ENCODE assay signal across 8 cellular contexts in the genomic region with DNA sequence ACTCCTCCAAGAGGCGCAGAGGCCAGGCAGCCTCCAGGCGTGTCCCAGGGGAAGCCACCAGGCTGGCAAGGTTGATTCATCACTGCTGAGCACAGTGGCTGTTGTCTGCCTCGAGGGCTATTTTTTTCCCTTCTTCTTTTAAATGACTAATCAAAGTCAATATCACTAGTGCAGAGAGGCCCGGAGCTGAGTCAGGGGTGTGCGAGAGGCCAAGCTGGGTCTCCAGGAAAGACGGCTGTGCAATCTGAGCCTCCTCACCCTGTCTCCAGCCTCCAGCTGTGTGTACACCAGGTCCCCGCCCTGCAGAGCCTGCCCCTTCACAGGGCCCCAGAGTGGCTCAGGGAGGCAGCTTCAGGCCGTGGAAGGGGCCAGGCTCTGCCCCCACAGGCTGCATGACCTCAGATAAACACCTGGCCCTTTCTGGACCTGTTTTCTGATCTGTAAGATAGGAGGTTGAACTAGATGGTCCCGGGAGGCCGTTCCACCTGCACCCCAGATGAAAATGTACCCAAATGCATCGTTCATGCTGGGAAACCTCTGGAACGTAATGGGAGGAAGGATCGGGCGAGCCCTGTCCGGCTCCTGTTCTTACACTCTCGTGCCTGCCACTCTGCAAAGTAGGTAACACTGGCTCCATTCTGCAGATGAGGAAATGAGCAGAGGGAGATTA. TPM values are rescaled to one million over a fixed set of nuclear protein-coding genes. Genes with fewer than 3 reads are reported as not detected.
DNase-seq lines count a peak whose midpoint lies in the region; ATAC-seq and TF ChIP-seq lines count a peak whose summit lies in the region.

No MANE protein-coding gene starts in this region.

- H3K36me3 Mint-ChIP-seq in T-cell, result no peaks in the 10 kb centered on the region

- peaks cover 24% of the 10 kb centered on the region for H3K4me1 ChIP-seq in upper lobe of right lung

- peaks cover 26 to 38% (median 30%) of the 10 kb centered on the region in 3 donors for H3K4me1 Mint-ChIP-seq in T-cell

- peaks cover 2 to 5% of the 10 kb centered on the region in 2 donors for H3K27me3 Mint-ChIP-seq in T-cell

- H3K4me3 Mint-ChIP-seq in T-cell, result no peak overlapping the region

- H3K9me3 ChIP-seq in WERI-Rb-1 (ENCODE audit: severe bottlenecking), result no peaks in the 10 kb centered on the region
- no peaks in the 10 kb centered on the region for H3K9me3 ChIP-seq in upper lobe of right lung

- intact Hi-C loops in upper lobe of right lung (cut with DNase I), result no loop called here

- no peaks in the 10 kb centered on the region for H3K9me3 Mint-ChIP-seq in T-cell

- POLR2A ChIA-PET in T-cell (lab: Charles Lee), result interaction anchor here in 1 of 2 donors (0.6 kb wide), 1 partner anchor 13 kb away, joined by 6 read pairs; no protein-coding TSS in a partner anchor

- H3K4me3 ChIP-seq in WERI-Rb-1 (ENCODE audit: low read depth, low read length) (no peak overlapping the region), foreskin fibroblast (ENCODE audit: low read depth in 1 of 2, low read length in 2 of 2) (no peak overlapping the region), upper lobe of right lung (no peak overlapping the region)

- H3K27me3 ChIP-seq in WERI-Rb-1 (ENCODE audit: insufficient read depth, low read depth, severe bottlenecking) (no peaks in the 10 kb centered on the region), upper lobe of right lung (no peaks in the 10 kb centered on the region)

- H3K36me3 ChIP-seq in WERI-Rb-1 (peaks cover 17% of the 10 kb centered on the region), upper lobe of right lung (no peaks in the 10 kb centered on the region)

- TF ChIP-seq CTCF in GM13977 (IDR thresholded peaks at IDR 0.05; ENCODE audit: extremely low read depth, insufficient read depth, missing control alignments) (no peak), WERI-Rb-1 (IDR thresholded peaks at IDR 0.05; ENCODE audit: low read depth, low read length) (no peak), foreskin fibroblast (IDR thresholded peaks at IDR 0.05; ENCODE audit: low read depth, low read length) (no peak), upper lobe of right lung (IDR thresholded peaks at IDR 0.05) (no peak)

- DNase-seq in GM13977 (ENCODE audit: low spot score) (peak; percentile 39), NCI-H1417 treated with DMSO at 0.1 percent for 48 hours (lab: John Stamatoyannopoulos, UW) (peak; percentile 59), WERI-Rb-1 (peak; percentile 56), foreskin fibroblast (peak; percentile 99), T-cell (no peak), cerebellar nuclear complex (lab: John Stamatoyannopoulos, UW) (no peak), upper lobe of right lung (no peak)
- peak; percentile 40 for DNase-seq in stimulated activated CD8-positive, alpha-beta memory T cell treated with anti-CD3 and anti-CD28 coated beads, Interleukin-4, amount 100 ng/mL, for 24 hours (ENCODE audit: low read depth)

- H3K27ac ChIP-seq in WERI-Rb-1, result peak overlapping the region; percentile 77
- no peak overlapping the region for H3K27ac ChIP-seq in upper lobe of right lung

- in situ Hi-C loops in GM13977 (cut with MboI; ENCODE audit: low pct_unique_long_range_greater_than_20kb, low sequenced_read_pairs, unreplicated experiment), result no loop called here

- no peak for ATAC-seq in T-cell (replicated peaks in 1 of 4)
- ATAC-seq in upper lobe of right lung, result no peak

- no peak overlapping the region for H3K27ac Mint-ChIP-seq in T-cell

- CTCF ChIA-PET in T-cell (lab: Charles Lee), result interaction anchor here in 1 of 2 donors (0.5 to 0.6 kb wide), 2 partner anchors 8 to 272 kb away, joined by 3 to 6 read pairs; no protein-coding TSS in a partner anchor

RNA-seq across cellular contexts. Expression of gene STX1A, which starts 3.7 kb away (rescaled TPM):
- total RNA-seq in T-cell (10 to 100 TPM in 4 of 5 donors, 1 to 10 TPM in 1; 7.7 to 18.1 (median 13.0) TPM), upper lobe of right lung (6.3 TPM)

RNA-seq across cellular contexts. Expression of gene ABHD11, which starts 22.8 kb away (rescaled TPM):
- total RNA-seq in T-cell, result 10 to 100 TPM; 14.5 to 24.3 (median 18.8) TPM
- 19.7 TPM for total RNA-seq in upper lobe of right lung

RNA-seq across cellular contexts. Expression of gene BUD23, which starts 32.4 kb away (rescaled TPM):
- total RNA-seq in T-cell (10 to 100 TPM; 66.9 to 90.0 (median 71.2) TPM), upper lobe of right lung (38.4 TPM)

RNA-seq across cellular contexts. Expression of gene DNAJC30, which starts 32.5 kb away (rescaled TPM):
- total RNA-seq in T-cell (10 to 100 TPM in 4 of 5 donors, 1 to 10 TPM in 1; 9.1 to 16.4 (median 14.7) TPM), upper lobe of right lung (10.2 TPM)

RNA-seq across cellular contexts. Expression of gene VPS37D, which starts 48.2 kb away (rescaled TPM):
- total RNA-seq in T-cell (1 to 10 TPM in 1 of 5 donors, under 1 TPM in 4; 0.36 to 1.1 (median 0.57) TPM), upper lobe of right lung (1.4 TPM)

Comparison
In these comparisons a context has a peak if more than half of its experiments do, and no peak if none do; other contexts are left out.
1. DNase-seq: peak in GM13977 (single experiment), NCI-H1417 treated with DMSO at 0.1 percent for 48 hours (single experiment), WERI-Rb-1 (single experiment), foreskin fibroblast (2 of 2) and stimulated activated CD8-positive, alpha-beta memory T cell treated with anti-CD3 and anti-CD28 coated beads, Interleukin-4, amount 100 ng/mL, for 24 hours (single experiment); none in T-cell (0 of 34), cerebellar nuclear complex (0 of 2) and upper lobe of right lung (single experiment).